20 cellular contexts compared by ENCODE assay signal in the genomic region with DNA sequence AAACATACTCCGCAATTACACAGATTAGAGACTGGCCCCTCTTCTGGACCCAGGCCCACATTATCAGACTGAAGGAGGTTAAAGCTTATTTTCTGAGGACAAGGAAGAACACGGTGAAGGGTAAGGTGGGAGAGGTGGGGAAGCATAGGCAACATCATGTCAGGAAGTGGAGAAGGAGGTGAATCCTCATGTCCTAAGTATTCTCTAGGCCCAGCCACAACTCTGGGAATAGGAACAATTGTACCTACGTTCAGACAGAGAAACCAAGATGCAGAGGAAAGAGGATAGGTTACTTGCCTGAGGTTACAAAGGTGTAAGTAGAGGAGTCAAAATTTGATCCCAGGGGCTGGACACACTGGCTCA. TPM values are rescaled to one million over a fixed set of nuclear protein-coding genes. Genes with fewer than 3 reads are reported as not detected.
DNase-seq lines count a peak whose midpoint lies in the region; ATAC-seq, FAIRE-seq and TF ChIP-seq lines count a peak whose summit lies in the region.
"Had no signal": no experiment of that assay in that cellular context is flagged by ENCODE, and none has a peak within 500 bp of the region (broad histone marks: within the 10 kb centered on the region; RNA-seq: fewer than 3 reads in every experiment).

No MANE protein-coding gene starts in this region.

- H3K27ac Mint-ChIP-seq in activated naive CD4-positive, alpha-beta T cell treated with anti-CD3 and anti-CD28 coated beads, Interleukin-2, amount 50 U/mL, for 24 hours: peak overlapping the region; percentile 76
- no peak overlapping the region for H3K27ac Mint-ChIP-seq in activated naive CD4-positive, alpha-beta T cell treated with anti-CD3 and anti-CD28 coated beads for 36 hours
- H3K27ac Mint-ChIP-seq in stimulated activated effector memory CD8-positive, alpha-beta T cell treated with anti-CD3 and anti-CD28 coated beads, Interleukin-12 subunit alpha, Interleukin-12 subunit beta, amount 100 ng/mL, for 72 hours: peak overlapping the region; percentile 85

- H3K9me3 ChIP-seq in esophagus (ENCODE audit: control insufficient read depth in 2 of 2, insufficient read depth in 1 of 2, low read depth in 1 of 2, low read length in 1 of 2) (no peaks in the 10 kb centered on the region), MM.1S (replicated peaks; ENCODE audit: insufficient read depth, low read length) (no peaks in the 10 kb centered on the region)
- H3K9me3 ChIP-seq: left ventricle myocardium inferior had no signal

- H3K9me3 Mint-ChIP-seq in activated naive CD4-positive, alpha-beta T cell treated with anti-CD3 and anti-CD28 coated beads, Interleukin-2, amount 50 U/mL, for 24 hours: no peaks in the 10 kb centered on the region
- no peaks in the 10 kb centered on the region for H3K9me3 Mint-ChIP-seq in activated naive CD4-positive, alpha-beta T cell treated with anti-CD3 and anti-CD28 coated beads for 36 hours
- no peaks in the 10 kb centered on the region for H3K9me3 Mint-ChIP-seq in stimulated activated effector memory CD8-positive, alpha-beta T cell treated with anti-CD3 and anti-CD28 coated beads, Interleukin-12 subunit alpha, Interleukin-12 subunit beta, amount 100 ng/mL, for 72 hours

- H3K36me3 ChIP-seq in esophagus (ENCODE audit: control insufficient read depth in 2 of 2, insufficient read depth in 2 of 2, low read length in 1 of 2) (no peaks in the 10 kb centered on the region), MM.1S (replicated peaks; ENCODE audit: insufficient read depth, low read length) (no peaks in the 10 kb centered on the region)
- H3K36me3 ChIP-seq: left ventricle myocardium inferior had no signal

- H3K4me3 Mint-ChIP-seq in activated naive CD4-positive, alpha-beta T cell treated with anti-CD3 and anti-CD28 coated beads, Interleukin-2, amount 50 U/mL, for 24 hours: no peak overlapping the region
- no peak overlapping the region for H3K4me3 Mint-ChIP-seq in activated naive CD4-positive, alpha-beta T cell treated with anti-CD3 and anti-CD28 coated beads for 36 hours
- H3K4me3 Mint-ChIP-seq in stimulated activated effector memory CD8-positive, alpha-beta T cell treated with anti-CD3 and anti-CD28 coated beads, Interleukin-12 subunit alpha, Interleukin-12 subunit beta, amount 100 ng/mL, for 72 hours: no peak overlapping the region

- no peak for TF ChIP-seq CTCF in RWPE1 (conservative IDR thresholded peaks at IDR 0.05; ENCODE audit: low read depth)
- TF ChIP-seq CTCF in MM.1S (IDR thresholded peaks at IDR 0.05; ENCODE audit: low read length): no peak

- no peak overlapping the region for H3K9ac ChIP-seq in MM.1S (ENCODE audit: low read length)

- no peak for ATAC-seq in stimulated activated effector memory CD8-positive, alpha-beta T cell treated with anti-CD3 and anti-CD28 coated beads, Interleukin-12 subunit alpha, Interleukin-12 subunit beta, amount 100 ng/mL, for 72 hours
- ATAC-seq: sciatic nerve had no signal

- no peak for DNase-seq in activated naive CD4-positive, alpha-beta T cell treated with anti-CD3 and anti-CD28 coated beads for 36 hours
- peak; percentile 3 for DNase-seq in RWPE1 (ENCODE audit: low spot score)
- no peak for DNase-seq in stimulated activated effector memory CD8-positive, alpha-beta T cell treated with anti-CD3 and anti-CD28 coated beads, Interleukin-12 subunit alpha, Interleukin-12 subunit beta, amount 100 ng/mL, for 72 hours (ENCODE audit: low spot score in 2 of 2)
- DNase-seq in H54 (ENCODE audit: insufficient read length, low spot score): no peak
- no peak for DNase-seq in MM.1S
- no peak for DNase-seq in DMS153 (lab: John Stamatoyannopoulos, UW)
- DNase-seq: activated CD4-positive, alpha-beta T cell treated with anti-CD3 and anti-CD28 coated beads, Interleukin-2, amount 50 U/mL, for 4 hours; aorta; left ventricle myocardium inferior; NCI-H187 treated with DMSO at 0.1 percent for 48 hours; NCI-H446 treated with DMSO at 0.1 percent for 48 hours; substantia nigra had no signal

- peaks cover 26% of the 10 kb centered on the region for H3K4me1 Mint-ChIP-seq in activated naive CD4-positive, alpha-beta T cell treated with anti-CD3 and anti-CD28 coated beads, Interleukin-2, amount 50 U/mL, for 24 hours
- peaks cover 46% of the 10 kb centered on the region for H3K4me1 Mint-ChIP-seq in activated naive CD4-positive, alpha-beta T cell treated with anti-CD3 and anti-CD28 coated beads for 36 hours (ENCODE audit: low read depth)
- peaks cover 51% of the 10 kb centered on the region for H3K4me1 Mint-ChIP-seq in stimulated activated effector memory CD8-positive, alpha-beta T cell treated with anti-CD3 and anti-CD28 coated beads, Interleukin-12 subunit alpha, Interleukin-12 subunit beta, amount 100 ng/mL, for 72 hours

- FAIRE-seq in H54 (lab: Jason Lieb, UNC): no peak
- FAIRE-seq: colon, D721Med, GM12891, TTC549 had no signal

- H3K9me2 ChIP-seq in MM.1S (replicated peaks; ENCODE audit: insufficient read depth, low read length): no peaks in the 10 kb centered on the region

- no peak overlapping the region for H3K4me2 ChIP-seq in MM.1S (ENCODE audit: low read depth, low read length)

- no peak overlapping the region for H2AFZ ChIP-seq in MM.1S (ENCODE audit: low read length)

- no peaks in the 10 kb centered on the region for H3K27me3 ChIP-seq in esophagus (ENCODE audit: control insufficient read depth in 1 of 2, insufficient read depth in 2 of 2, low read length in 2 of 2)
- no peaks in the 10 kb centered on the region for H3K27me3 ChIP-seq in MM.1S (replicated peaks; ENCODE audit: insufficient read depth, low read length)

- POLR2A ChIA-PET in RWPE1 (lab: Yijun Ruan, JAX; ENCODE audit: low non-redundant PET): no interaction called here

- H3K27ac ChIP-seq in RWPE1 (peak overlapping the region; percentile 85), esophagus (ENCODE audit: low read depth in 2 of 2, low read length in 1 of 2) (peak overlapping the region; percentile 40 to 41), MM.1S (ENCODE audit: low read length) (no peak overlapping the region)
- H3K27ac ChIP-seq: left ventricle myocardium inferior had no signal

- H3F3A ChIP-seq in MM.1S (ENCODE audit: insufficient read depth, low read length): 0 out of 2 replicates have a peak, but pooled peaks cover 3% of the 10 kb centered on the region

- H3K4me1 ChIP-seq in esophagus (ENCODE audit: control insufficient read depth in 2 of 2, insufficient read depth in 2 of 2, low read length in 1 of 2) (peaks cover 0 to 8% of the 10 kb centered on the region in 2 donors), MM.1S (ENCODE audit: low read length) (peaks cover 12% of the 10 kb centered on the region; the same call in 1 of the 2 replicates)
- H3K4me1 ChIP-seq: left ventricle myocardium inferior had no signal

- intact Hi-C loops in activated naive CD4-positive, alpha-beta T cell treated with anti-CD3 and anti-CD28 coated beads for 36 hours (cut with micrococcal nuclease): no loop called here

- TF ChIP-seq POLR2A in H54 (IDR thresholded peaks at IDR 0.05; ENCODE audit: low read depth, low read length): no peak

- H3K4me3 ChIP-seq in esophagus (ENCODE audit: low read depth in 1 of 2, low read length in 2 of 2) (no peak overlapping the region), MM.1S (ENCODE audit: low read length) (no peak overlapping the region)
- H3K4me3 ChIP-seq: left ventricle myocardium inferior had no signal

- H3K36me3 Mint-ChIP-seq in activated naive CD4-positive, alpha-beta T cell treated with anti-CD3 and anti-CD28 coated beads, Interleukin-2, amount 50 U/mL, for 24 hours: no peaks in the 10 kb centered on the region
- no peaks in the 10 kb centered on the region for H3K36me3 Mint-ChIP-seq in activated naive CD4-positive, alpha-beta T cell treated with anti-CD3 and anti-CD28 coated beads for 36 hours (ENCODE audit: low read depth)
- H3K36me3 Mint-ChIP-seq in stimulated activated effector memory CD8-positive, alpha-beta T cell treated with anti-CD3 and anti-CD28 coated beads, Interleukin-12 subunit alpha, Interleukin-12 subunit beta, amount 100 ng/mL, for 72 hours: no peaks in the 10 kb centered on the region

- H3K27me3 Mint-ChIP-seq in activated naive CD4-positive, alpha-beta T cell treated with anti-CD3 and anti-CD28 coated beads, Interleukin-2, amount 50 U/mL, for 24 hours: peaks cover 3% of the 10 kb centered on the region
- H3K27me3 Mint-ChIP-seq in activated naive CD4-positive, alpha-beta T cell treated with anti-CD3 and anti-CD28 coated beads for 36 hours (ENCODE audit: low read depth): no peaks in the 10 kb centered on the region

- WGBS in esophagus, 2 donors: 56 to 76% methylated on average over 3 of the region's 3 CpGs

- no peaks in the 10 kb centered on the region for H3K79me2 ChIP-seq in MM.1S (ENCODE audit: low read length)

- H4K20me1 ChIP-seq in MM.1S (ENCODE audit: insufficient read depth, low read length): no peaks in the 10 kb centered on the region

- CTCF ChIA-PET in activated naive CD4-positive, alpha-beta T cell treated with anti-CD3 and anti-CD28 coated beads for 36 hours (lab: Charles Lee): interaction anchor here (0.6 to 1.4 kb wide), 3 partner anchors 20 to 37 kb away, joined by 3 to 5 read pairs (median 3); no protein-coding TSS in a partner anchor
- CTCF ChIA-PET in RWPE1 (lab: Yijun Ruan, JAX): interaction anchor here (0.6 kb wide), 1 partner anchor 930 kb away, joined by 7 read pairs; no protein-coding TSS in a partner anchor

RNA-seq across cellular contexts. Expression of a gene that starts 15.8 kb away (rescaled TPM):
- total RNA-seq in activated naive CD4-positive, alpha-beta T cell treated with anti-CD3 and anti-CD28 coated beads for 36 hours: 10 to 100 TPM; 12.2 to 13.7 TPM
- polyA plus RNA-seq in esophagus: 1 to 10 TPM in 1 of 2 donors, under 1 TPM in 1; 0.38 to 1.0 TPM
- total RNA-seq: osteocyte had no signal
